13 cellular contexts compared by ENCODE assay signal in the genomic region with DNA sequence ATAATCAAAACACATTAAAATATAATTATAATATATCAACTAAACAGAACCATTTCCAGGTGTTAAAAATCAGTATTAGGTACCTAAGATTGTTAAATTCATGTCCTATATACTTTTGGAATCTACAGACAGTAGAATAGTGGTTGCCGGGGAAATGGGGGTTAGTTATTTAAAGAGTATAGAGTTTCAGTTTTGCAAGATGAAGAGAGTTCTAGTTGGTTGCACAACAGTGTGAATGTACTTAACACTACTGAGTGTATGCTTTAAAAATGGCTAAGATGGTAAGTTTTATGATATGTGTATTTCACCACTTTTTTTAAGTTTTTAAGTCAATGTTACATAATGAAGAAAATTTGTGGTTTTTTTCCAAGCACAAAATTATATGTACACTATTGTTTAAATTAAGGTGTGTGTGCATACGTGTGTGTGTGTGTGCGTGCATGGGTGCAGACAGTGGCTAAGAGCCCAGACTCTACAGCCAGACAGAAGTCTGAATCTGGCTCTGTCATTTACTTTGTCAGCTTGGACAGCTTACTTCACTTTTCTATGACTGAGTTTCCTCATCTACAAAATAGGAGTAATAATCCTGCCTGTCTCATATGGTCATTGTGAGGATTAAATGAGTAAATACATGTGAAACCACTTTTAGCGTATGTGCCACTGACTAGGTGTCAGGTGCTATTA.
DNase-seq lines count a peak whose midpoint lies in the region; ATAC-seq lines count a peak whose summit lies in the region.
"Had no signal": no experiment of that assay in that cellular context is flagged by ENCODE, and none has a peak within 500 bp of the region (broad histone marks: within the 10 kb centered on the region; RNA-seq: fewer than 3 reads in every experiment).

No MANE protein-coding gene starts in this region.

- H3K27me3 ChIP-seq in BLaER1 = no peaks in the 10 kb centered on the region

- no peak overlapping the region for H3K4me3 ChIP-seq in BLaER1
- H3K4me3 ChIP-seq: thoracic aorta had no signal

- DNase-seq in NOMO-1 (lab: John Stamatoyannopoulos, UW; ENCODE audit: unreplicated experiment in 2 of 2) = peak; percentile 61 to 89
- DNase-seq in NCI-H226 = no peak
- DNase-seq in GOT3 (lab: John Stamatoyannopoulos, UW) = no peak
- no peak for DNase-seq in activated CD4-positive, CD25-positive, alpha-beta regulatory T cell (lab: John Stamatoyannopoulos, UW)
- DNase-seq: activated T-cell treated with anti-CD3 and anti-CD28 coated beads, Interleukin-2, amount 50 U/mL, for 1 hour; hippocampal formation; NCI-H1930 had no signal

- no peak overlapping the region for H3K27ac ChIP-seq in BLaER1
- H3K27ac ChIP-seq: C4-2B, thoracic aorta had no signal

- H3K9me3 ChIP-seq in BLaER1 = no peaks in the 10 kb centered on the region
- H3K9me3 ChIP-seq: thoracic aorta had no signal

- H3K4me2 ChIP-seq in BLaER1 = peak overlapping the region; percentile 71

- no peak overlapping the region for H3K9ac ChIP-seq in BLaER1

- ATAC-seq in GM18909 (IDR thresholded peaks at IDR 0.05; ENCODE audit: poor library complexity, unreplicated experiment) (peak; percentile 70), HG03064 (IDR thresholded peaks at IDR 0.05; ENCODE audit: low read depth, unreplicated experiment) (peak; percentile 73), HG02571 (IDR thresholded peaks at IDR 0.05; ENCODE audit: unreplicated experiment) (no peak)

- peaks cover 24% of the 10 kb centered on the region for H3K4me1 ChIP-seq in BLaER1

- peaks cover 28% of the 10 kb centered on the region for H4K20me1 ChIP-seq in BLaER1

- H3K36me3 ChIP-seq in BLaER1 = peaks cover 73% of the 10 kb centered on the region
- H3K36me3 ChIP-seq: thoracic aorta had no signal

Comparison
In these comparisons a context has a peak if more than half of its experiments do, and no peak if none do; other contexts are left out.
1. DNase-seq: peak in NOMO-1 (2 of 2); none in NCI-H226 (single experiment), GOT3 (single experiment) and activated CD4-positive, CD25-positive, alpha-beta regulatory T cell (0 of 4).